1 cellular context compared by ENCODE assay signal in the genomic region with DNA sequence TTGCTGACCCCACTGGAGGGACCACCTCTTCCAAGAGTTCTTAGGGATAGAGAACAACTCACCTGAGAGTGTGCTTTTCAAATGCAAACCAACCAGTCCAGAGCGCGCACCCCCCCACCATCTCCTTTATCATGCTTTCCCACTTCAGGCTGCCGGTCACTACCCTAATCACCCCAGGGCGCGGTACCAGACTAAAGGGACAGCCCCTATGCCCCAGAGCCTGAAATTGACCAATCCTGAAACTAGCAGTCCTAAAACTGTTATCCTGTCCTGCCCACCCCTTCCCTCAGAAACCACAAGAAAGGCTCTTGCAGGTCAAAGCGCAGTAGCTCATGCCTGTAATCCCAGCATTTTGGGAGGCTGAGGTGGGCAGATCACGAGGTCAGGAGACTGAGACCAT.
TF ChIP-seq lines count a peak whose summit lies in the region.

No MANE protein-coding gene starts in this region.

TF ChIP-seq in GM12878, 131 proteins besides CTCF, POLR2A, EP300 and RAD21:
- TF ChIP-seq JUNB (IDR thresholded peaks at IDR 0.05) (0 out of 2 replicates have a peak, but pooled peaks have one; percentile 31), BACH1 (IDR thresholded peaks at IDR 0.05; ENCODE audit: borderline replicate concordance) (0 out of 2 replicates have a peak, but pooled peaks have one; percentile 24), TBL1XR1 (IDR thresholded peaks at IDR 0.05; ENCODE audit: low read depth, low read length) (0 out of 2 replicates have a peak, but pooled peaks have one; percentile 28), RUNX3 (IDR thresholded peaks at IDR 0.05; ENCODE audit: low read length) (peak; percentile 94), MYC (IDR thresholded peaks at IDR 0.05; ENCODE audit: insufficient read depth, insufficient read length, insufficient replicate concordance, low read length, severe bottlenecking) (no peak), GABPA (IDR thresholded peaks at IDR 0.05; ENCODE audit: low read depth) (no peak), LARP7 (IDR thresholded peaks at IDR 0.05) (no peak), FOS (IDR thresholded peaks at IDR 0.05; ENCODE audit: borderline replicate concordance, extremely low read depth, insufficient read length) (no peak), STAT1 (conservative IDR thresholded peaks at IDR 0.05) (no peak), STAT3 (IDR thresholded peaks at IDR 0.05; ENCODE audit: low read depth, low read length) (no peak), PML (IDR thresholded peaks at IDR 0.05; ENCODE audit: low read length) (no peak), ZNF384 (IDR thresholded peaks at IDR 0.05; ENCODE audit: borderline replicate concordance, low read depth, low read length) (no peak), NBN (IDR thresholded peaks at IDR 0.05) (no peak), GATAD2B (conservative IDR thresholded peaks at IDR 0.05; ENCODE audit: low read depth) (0 out of 2 replicates have a peak, but pooled peaks have one; percentile 30), KLF5 (IDR thresholded peaks at IDR 0.05; ENCODE audit: partially characterized antibody) (no peak), ZNF217 (IDR thresholded peaks at IDR 0.05) (no peak), PAX5 (IDR thresholded peaks at IDR 0.05; ENCODE audit: borderline replicate concordance, low read depth, low read length) (no peak), SREBF2 (IDR thresholded peaks at IDR 0.05; ENCODE audit: low read length) (no peak), CBFB (IDR thresholded peaks at IDR 0.05; ENCODE audit: low read depth) (peak; percentile 86), NFIC (IDR thresholded peaks at IDR 0.05; ENCODE audit: low read depth, low read length) (peak; percentile 45; the same call in 1 of the 2 replicates), BRCA1 (IDR thresholded peaks at IDR 0.05; ENCODE audit: low read depth, low read length) (no peak), NR2C2 (IDR thresholded peaks at IDR 0.05; ENCODE audit: borderline replicate concordance, control insufficient read depth, insufficient read length, low read depth) (no peak), BHLHE40 (IDR thresholded peaks at IDR 0.05; ENCODE audit: borderline replicate concordance in 1 of 2, low read depth in 2 of 2, low read length in 1 of 2) (peak in 1 of 2 experiments; percentile 26; a peak in 1 of 4 replicates), IKZF1 (conservative IDR thresholded peaks at IDR 0.05) (peak; percentile 88), RAD51 (IDR thresholded peaks at IDR 0.05) (no peak), ESRRA (IDR thresholded peaks at IDR 0.05; ENCODE audit: low read length) (no peak), DPF2 (IDR thresholded peaks at IDR 0.05) (no peak), NFYA (IDR thresholded peaks at IDR 0.05; ENCODE audit: borderline replicate concordance, low read depth, low read length) (no peak), NR2F1 (conservative IDR thresholded peaks at IDR 0.05) (peak; percentile 87), JUND (IDR thresholded peaks at IDR 0.05; ENCODE audit: low read depth, low read length) (no peak), MTA3 (IDR thresholded peaks at IDR 0.05; ENCODE audit: borderline replicate concordance, low read length) (peak; percentile 51; the same call in 1 of the 2 replicates), WRNIP1 (IDR thresholded peaks at IDR 0.05; ENCODE audit: borderline replicate concordance, low read depth, low read length) (no peak), TCF7 (IDR thresholded peaks at IDR 0.05; ENCODE audit: borderline replicate concordance) (peak; percentile 91), IKZF2 (IDR thresholded peaks at IDR 0.05) (peak; percentile 66 to 68; a peak in 3 of 4 replicates), MTA2 (IDR thresholded peaks at IDR 0.05; ENCODE audit: low read depth) (peak; percentile 27; the same call in 1 of the 2 replicates), PAX8 (IDR thresholded peaks at IDR 0.05) (no peak), RELA (IDR thresholded peaks at IDR 0.05; ENCODE audit: borderline replicate concordance, partially characterized antibody) (no peak), CREM (IDR thresholded peaks at IDR 0.05; ENCODE audit: low read depth) (no peak), EED (IDR thresholded peaks at IDR 0.05; ENCODE audit: low read depth) (peak; percentile 83), POLR2AphosphoS5 (IDR thresholded peaks at IDR 0.05; ENCODE audit: low read length) (no peak)
- TF ChIP-seq, protein P1, sequence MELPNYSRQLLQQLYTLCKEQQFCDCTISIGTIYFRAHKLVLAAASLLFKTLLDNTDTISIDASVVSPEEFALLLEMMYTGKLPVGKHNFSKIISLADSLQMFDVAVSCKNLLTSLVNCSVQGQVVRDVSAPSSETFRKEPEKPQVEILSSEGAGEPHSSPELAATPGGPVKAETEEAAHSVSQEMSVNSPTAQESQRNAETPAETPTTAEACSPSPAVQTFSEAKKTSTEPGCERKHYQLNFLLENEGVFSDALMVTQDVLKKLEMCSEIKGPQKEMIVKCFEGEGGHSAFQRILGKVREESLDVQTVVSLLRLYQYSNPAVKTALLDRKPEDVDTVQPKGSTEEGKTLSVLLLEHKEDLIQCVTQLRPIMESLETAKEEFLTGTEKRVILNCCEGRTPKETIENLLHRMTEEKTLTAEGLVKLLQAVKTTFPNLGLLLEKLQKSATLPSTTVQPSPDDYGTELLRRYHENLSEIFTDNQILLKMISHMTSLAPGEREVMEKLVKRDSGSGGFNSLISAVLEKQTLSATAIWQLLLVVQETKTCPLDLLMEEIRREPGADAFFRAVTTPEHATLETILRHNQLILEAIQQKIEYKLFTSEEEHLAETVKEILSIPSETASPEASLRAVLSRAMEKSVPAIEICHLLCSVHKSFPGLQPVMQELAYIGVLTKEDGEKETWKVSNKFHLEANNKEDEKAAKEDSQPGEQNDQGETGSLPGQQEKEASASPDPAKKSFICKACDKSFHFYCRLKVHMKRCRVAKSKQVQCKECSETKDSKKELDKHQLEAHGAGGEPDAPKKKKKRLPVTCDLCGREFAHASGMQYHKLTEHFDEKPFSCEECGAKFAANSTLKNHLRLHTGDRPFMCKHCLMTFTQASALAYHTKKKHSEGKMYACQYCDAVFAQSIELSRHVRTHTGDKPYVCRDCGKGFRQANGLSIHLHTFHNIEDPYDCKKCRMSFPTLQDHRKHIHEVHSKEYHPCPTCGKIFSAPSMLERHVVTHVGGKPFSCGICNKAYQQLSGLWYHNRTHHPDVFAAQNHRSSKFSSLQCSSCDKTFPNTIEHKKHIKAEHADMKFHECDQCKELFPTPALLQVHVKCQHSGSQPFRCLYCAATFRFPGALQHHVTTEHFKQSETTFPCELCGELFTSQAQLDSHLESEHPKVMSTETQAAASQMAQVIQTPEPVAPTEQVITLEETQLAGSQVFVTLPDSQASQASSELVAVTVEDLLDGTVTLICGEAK (IDR thresholded peaks at IDR 0.05; ENCODE audit: borderline replicate concordance) = no peak
- TF ChIP-seq, protein P2, sequence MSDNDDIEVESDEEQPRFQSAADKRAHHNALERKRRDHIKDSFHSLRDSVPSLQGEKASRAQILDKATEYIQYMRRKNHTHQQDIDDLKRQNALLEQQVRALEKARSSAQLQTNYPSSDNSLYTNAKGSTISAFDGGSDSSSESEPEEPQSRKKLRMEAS (IDR thresholded peaks at IDR 0.05; ENCODE audit: low read depth, low read length) = no peak
- TF ChIP-seq, protein P3, sequence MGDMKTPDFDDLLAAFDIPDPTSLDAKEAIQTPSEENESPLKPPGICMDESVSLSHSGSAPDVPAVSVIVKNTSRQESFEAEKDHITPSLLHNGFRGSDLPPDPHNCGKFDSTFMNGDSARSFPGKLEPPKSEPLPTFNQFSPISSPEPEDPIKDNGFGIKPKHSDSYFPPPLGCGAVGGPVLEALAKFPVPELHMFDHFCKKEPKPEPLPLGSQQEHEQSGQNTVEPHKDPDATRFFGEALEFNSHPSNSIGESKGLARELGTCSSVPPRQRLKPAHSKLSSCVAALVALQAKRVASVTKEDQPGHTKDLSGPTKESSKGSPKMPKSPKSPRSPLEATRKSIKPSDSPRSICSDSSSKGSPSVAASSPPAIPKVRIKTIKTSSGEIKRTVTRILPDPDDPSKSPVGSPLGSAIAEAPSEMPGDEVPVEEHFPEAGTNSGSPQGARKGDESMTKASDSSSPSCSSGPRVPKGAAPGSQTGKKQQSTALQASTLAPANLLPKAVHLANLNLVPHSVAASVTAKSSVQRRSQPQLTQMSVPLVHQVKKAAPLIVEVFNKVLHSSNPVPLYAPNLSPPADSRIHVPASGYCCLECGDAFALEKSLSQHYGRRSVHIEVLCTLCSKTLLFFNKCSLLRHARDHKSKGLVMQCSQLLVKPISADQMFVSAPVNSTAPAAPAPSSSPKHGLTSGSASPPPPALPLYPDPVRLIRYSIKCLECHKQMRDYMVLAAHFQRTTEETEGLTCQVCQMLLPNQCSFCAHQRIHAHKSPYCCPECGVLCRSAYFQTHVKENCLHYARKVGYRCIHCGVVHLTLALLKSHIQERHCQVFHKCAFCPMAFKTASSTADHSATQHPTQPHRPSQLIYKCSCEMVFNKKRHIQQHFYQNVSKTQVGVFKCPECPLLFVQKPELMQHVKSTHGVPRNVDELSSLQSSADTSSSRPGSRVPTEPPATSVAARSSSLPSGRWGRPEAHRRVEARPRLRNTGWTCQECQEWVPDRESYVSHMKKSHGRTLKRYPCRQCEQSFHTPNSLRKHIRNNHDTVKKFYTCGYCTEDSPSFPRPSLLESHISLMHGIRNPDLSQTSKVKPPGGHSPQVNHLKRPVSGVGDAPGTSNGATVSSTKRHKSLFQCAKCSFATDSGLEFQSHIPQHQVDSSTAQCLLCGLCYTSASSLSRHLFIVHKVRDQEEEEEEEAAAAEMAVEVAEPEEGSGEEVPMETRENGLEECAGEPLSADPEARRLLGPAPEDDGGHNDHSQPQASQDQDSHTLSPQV (IDR thresholded peaks at IDR 0.05) = no peak
- TF ChIP-seq, protein P4, sequence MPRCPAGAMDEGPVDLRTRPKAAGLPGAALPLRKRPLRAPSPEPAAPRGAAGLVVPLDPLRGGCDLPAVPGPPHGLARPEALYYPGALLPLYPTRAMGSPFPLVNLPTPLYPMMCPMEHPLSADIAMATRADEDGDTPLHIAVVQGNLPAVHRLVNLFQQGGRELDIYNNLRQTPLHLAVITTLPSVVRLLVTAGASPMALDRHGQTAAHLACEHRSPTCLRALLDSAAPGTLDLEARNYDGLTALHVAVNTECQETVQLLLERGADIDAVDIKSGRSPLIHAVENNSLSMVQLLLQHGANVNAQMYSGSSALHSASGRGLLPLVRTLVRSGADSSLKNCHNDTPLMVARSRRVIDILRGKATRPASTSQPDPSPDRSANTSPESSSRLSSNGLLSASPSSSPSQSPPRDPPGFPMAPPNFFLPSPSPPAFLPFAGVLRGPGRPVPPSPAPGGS (IDR thresholded peaks at IDR 0.05; ENCODE audit: borderline replicate concordance, insufficient read depth, low read depth, low read length, poor library complexity, severe bottlenecking) = peak; percentile 43
- TF ChIP-seq, protein P5, sequence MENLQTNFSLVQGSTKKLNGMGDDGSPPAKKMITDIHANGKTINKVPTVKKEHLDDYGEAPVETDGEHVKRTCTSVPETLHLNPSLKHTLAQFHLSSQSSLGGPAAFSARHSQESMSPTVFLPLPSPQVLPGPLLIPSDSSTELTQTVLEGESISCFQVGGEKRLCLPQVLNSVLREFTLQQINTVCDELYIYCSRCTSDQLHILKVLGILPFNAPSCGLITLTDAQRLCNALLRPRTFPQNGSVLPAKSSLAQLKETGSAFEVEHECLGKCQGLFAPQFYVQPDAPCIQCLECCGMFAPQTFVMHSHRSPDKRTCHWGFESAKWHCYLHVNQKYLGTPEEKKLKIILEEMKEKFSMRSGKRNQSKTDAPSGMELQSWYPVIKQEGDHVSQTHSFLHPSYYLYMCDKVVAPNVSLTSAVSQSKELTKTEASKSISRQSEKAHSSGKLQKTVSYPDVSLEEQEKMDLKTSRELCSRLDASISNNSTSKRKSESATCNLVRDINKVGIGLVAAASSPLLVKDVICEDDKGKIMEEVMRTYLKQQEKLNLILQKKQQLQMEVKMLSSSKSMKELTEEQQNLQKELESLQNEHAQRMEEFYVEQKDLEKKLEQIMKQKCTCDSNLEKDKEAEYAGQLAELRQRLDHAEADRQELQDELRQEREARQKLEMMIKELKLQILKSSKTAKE (IDR thresholded peaks at IDR 0.05; ENCODE audit: low read depth, poor library complexity, severe bottlenecking) = peak; percentile 61
